ENCODE assay signal across 22 cellular contexts in the genomic region with DNA sequence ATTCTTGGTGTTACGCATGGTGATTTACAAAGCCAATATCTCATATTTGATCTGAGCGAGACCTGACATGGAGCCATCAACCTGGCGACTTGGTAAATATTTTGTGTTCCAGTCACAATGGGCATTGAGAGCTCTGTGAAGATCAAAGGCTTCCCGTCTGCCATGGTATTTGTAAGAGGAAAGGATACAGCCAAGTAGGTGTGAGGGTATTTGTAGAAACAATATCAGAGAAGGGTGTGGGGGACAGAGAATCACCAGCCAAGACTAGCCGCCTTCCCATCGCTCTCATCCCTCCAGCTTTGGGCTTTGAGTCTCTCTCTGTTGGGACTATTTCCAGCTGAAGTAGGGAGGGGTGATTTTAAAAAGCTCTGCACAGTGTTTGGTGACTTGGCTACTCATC.
DNase-seq lines count a peak whose midpoint lies in the region; ATAC-seq and TF ChIP-seq lines count a peak whose summit lies in the region.
"Had no signal": no experiment of that assay in that cellular context is flagged by ENCODE, and none has a peak within 500 bp of the region (broad histone marks: within the 10 kb centered on the region; RNA-seq: fewer than 3 reads in every experiment).

No MANE protein-coding gene starts in this region.

- WGBS in esophagus squamous epithelium, 2 donors = 49 to 60% methylated on average over 6 of the region's 6 CpGs

- peak; percentile 84 for ATAC-seq in Right ventricle myocardium superior (ENCODE audit: poor library complexity)
- ATAC-seq in left ventricle myocardium superior = peak; percentile 95
- ATAC-seq: PC-3 had no signal

- no peaks in the 10 kb centered on the region for H3K36me3 Mint-ChIP-seq in activated naive CD8-positive, alpha-beta T cell treated with anti-CD3 and anti-CD28 coated beads for 36 hours
- H3K36me3 Mint-ChIP-seq: CD14-positive monocyte; CD8-positive, alpha-beta memory T cell had no signal

- no peak overlapping the region for H3K27ac Mint-ChIP-seq in activated naive CD8-positive, alpha-beta T cell treated with anti-CD3 and anti-CD28 coated beads for 36 hours
- H3K27ac Mint-ChIP-seq: CD14-positive monocyte had no signal

- H3K4me1 ChIP-seq in left ventricle myocardium inferior (peaks cover 14% of the 10 kb centered on the region), esophagus squamous epithelium (no peaks in the 10 kb centered on the region)
- H3K4me1 ChIP-seq: BE2C had no signal

- H3K27ac ChIP-seq in left ventricle myocardium inferior (replicated peaks) = no peak overlapping the region
- no peak overlapping the region for H3K27ac ChIP-seq in esophagus squamous epithelium

- no peaks in the 10 kb centered on the region for H3K27me3 Mint-ChIP-seq in activated naive CD8-positive, alpha-beta T cell treated with anti-CD3 and anti-CD28 coated beads for 36 hours

- intact Hi-C loops in Right ventricle myocardium superior (cut with DNase I) = no loop called here
- intact Hi-C loops in left ventricle myocardium inferior (cut with micrococcal nuclease) = no loop called here
- intact Hi-C loops in left ventricle myocardium superior (cut with micrococcal nuclease) = no loop called here
- intact Hi-C loops in esophagus squamous epithelium (cut with DNase I) = no loop called here

- H3K4me3 ChIP-seq in left ventricle myocardium inferior = no peak overlapping the region
- H3K4me3 ChIP-seq in esophagus squamous epithelium = no peak overlapping the region

- H3K9me3 Mint-ChIP-seq in activated naive CD8-positive, alpha-beta T cell treated with anti-CD3 and anti-CD28 coated beads for 36 hours = no peaks in the 10 kb centered on the region

- peaks cover 14% of the 10 kb centered on the region for H3K27me3 ChIP-seq in left ventricle myocardium inferior (ENCODE audit: low read depth)
- peaks cover 0 to 8% (median 0%) of the 10 kb centered on the region in 4 donors for H3K27me3 ChIP-seq in esophagus squamous epithelium
- H3K27me3 ChIP-seq: BE2C had no signal

- TF ChIP-seq CTCF in left ventricle myocardium inferior (IDR thresholded peaks at IDR 0.05; ENCODE audit: borderline replicate concordance) (no peak), esophagus squamous epithelium (IDR thresholded peaks at IDR 0.05) (no peak)

- DNase-seq in Right ventricle myocardium superior (no peak), left ventricle myocardium inferior (no peak), NCI-H69 (lab: John Stamatoyannopoulos, UW) (peak; percentile 30), left ventricle myocardium superior (no peak), NCI-H510A (lab: John Stamatoyannopoulos, UW) (no peak), esophagus squamous epithelium (lab: John Stamatoyannopoulos, UW) (no peak)
- DNase-seq in activated naive CD8-positive, alpha-beta T cell treated with anti-CD3 and anti-CD28 coated beads for 36 hours = no peak
- DNase-seq: 8988T; ACHN; BE2C; CD8-positive, alpha-beta memory T cell; DMS 273 treated with DMSO at 0.1 percent for 48 hours; KBM-7; MM.1S; NCI-H1694 treated with DMSO at 0.1 percent for 48 hours; NCI-H2081; NCI-H226; NCI-H510A treated with DMSO at 0.1 percent for 48 hours; NCI-H774; PC-3; SHP77 had no signal

- H3K36me3 ChIP-seq in left ventricle myocardium inferior = no peaks in the 10 kb centered on the region
- H3K36me3 ChIP-seq in esophagus squamous epithelium = no peaks in the 10 kb centered on the region
- H3K36me3 ChIP-seq: BE2C had no signal

- H3K4me3 Mint-ChIP-seq in activated naive CD8-positive, alpha-beta T cell treated with anti-CD3 and anti-CD28 coated beads for 36 hours = no peak overlapping the region
- H3K4me3 Mint-ChIP-seq: CD14-positive monocyte; CD8-positive, alpha-beta memory T cell had no signal

- no peak for TF ChIP-seq POLR2A in esophagus squamous epithelium (IDR thresholded peaks at IDR 0.05)

- H3K9me3 ChIP-seq in left ventricle myocardium inferior (replicated peaks) = peaks cover 12% of the 10 kb centered on the region
- no peaks in the 10 kb centered on the region for H3K9me3 ChIP-seq in esophagus squamous epithelium
- H3K9me3 ChIP-seq: BE2C had no signal

- no peaks in the 10 kb centered on the region for H3K4me1 Mint-ChIP-seq in activated naive CD8-positive, alpha-beta T cell treated with anti-CD3 and anti-CD28 coated beads for 36 hours
- H3K4me1 Mint-ChIP-seq: CD14-positive monocyte; CD8-positive, alpha-beta memory T cell had no signal
